ENCODE assay signal across 8 cellular contexts in genomic region chr12:1591029-1591428, GRCh38. TPM values are rescaled to one million over a fixed set of nuclear protein-coding genes. Genes with fewer than 3 reads are reported as not detected.
DNase-seq lines count a peak whose midpoint lies in the region; ATAC-seq, FAIRE-seq and TF ChIP-seq lines count a peak whose summit lies in the region.

No MANE protein-coding gene starts in this region.

- H3K27me3 ChIP-seq in breast epithelium (no peaks in the 10 kb centered on the region), mucosa of rectum (ENCODE audit: control insufficient read depth in 2 of 2, insufficient read depth in 2 of 2, low read length in 2 of 2) (no peaks in the 10 kb centered on the region)

- H3K4me3 ChIP-seq in breast epithelium (peak overlapping the region; percentile 33 to 56 (median 35)), mucosa of rectum (ENCODE audit: low read length in 2 of 2) (peak overlapping the region; percentile 65 to 90)

- peak; percentile 72 for FAIRE-seq in G401.6 (lab: Jason Lieb, UNC)

- TF ChIP-seq CTCF in breast epithelium (IDR thresholded peaks at IDR 0.05) = no peak

- H3K9me3 ChIP-seq in breast epithelium = no peaks in the 10 kb centered on the region
- no peaks in the 10 kb centered on the region for H3K9me3 ChIP-seq in mucosa of rectum (ENCODE audit: control insufficient read depth in 2 of 2, low read length in 2 of 2)

- ATAC-seq in HG02852 (IDR thresholded peaks at IDR 0.05; ENCODE audit: unreplicated experiment) (no peak), GM19023 (IDR thresholded peaks at IDR 0.05; ENCODE audit: unreplicated experiment) (no peak)

- intact Hi-C loops in breast epithelium (cut with DNase I; ENCODE audit: low total_unique reads) = loop anchor here (10.0 kb wide), 1 partner anchor 1206 kb away; the partner anchor contains the start of gene KDM5A

- peak overlapping the region in 1 of 2 donors; percentile 68 for H3K9ac ChIP-seq in mucosa of rectum (ENCODE audit: low read depth in 1 of 2, low read length in 2 of 2)

- H3K27ac ChIP-seq in breast epithelium (peak overlapping the region in 1 of 2 donors; percentile 61), mucosa of rectum (ENCODE audit: low read depth in 2 of 2, low read length in 2 of 2) (peak overlapping the region; percentile 74 to 81)

- no peak for TF ChIP-seq POLR2A in breast epithelium (IDR thresholded peaks at IDR 0.05)

- DNase-seq in NCI-H510A treated with DMSO at 0.1 percent for 48 hours (lab: John Stamatoyannopoulos, UW) (peak; percentile 34), breast epithelium (ENCODE audit: low spot score in 2 of 2) (no peak), anterior cingulate cortex (lab: John Stamatoyannopoulos, UW) (no peak), NCI-H1092 treated with DMSO at 0.1 percent for 48 hours (lab: John Stamatoyannopoulos, UW) (no peak)

- H3K36me3 ChIP-seq in breast epithelium (no peaks in the 10 kb centered on the region), mucosa of rectum (ENCODE audit: control insufficient read depth in 2 of 2, insufficient read depth in 2 of 2, low read length in 2 of 2) (peaks cover 0 to 4% of the 10 kb centered on the region in 2 donors)

- H3K4me1 ChIP-seq in breast epithelium (peaks cover 23 to 39% of the 10 kb centered on the region in 2 donors), mucosa of rectum (ENCODE audit: control insufficient read depth in 2 of 2, insufficient read depth in 2 of 2, low read length in 2 of 2) (peaks cover 52 to 68% of the 10 kb centered on the region in 2 donors)

RNA-seq across cellular contexts. Expression of gene FBXL14, which starts 3.4 kb away (rescaled TPM):
- total RNA-seq in breast epithelium = 10 to 100 TPM in 1 of 3 donors, 1 to 10 TPM in 2; 8.2 to 12.9 (median 8.5) TPM

RNA-seq across cellular contexts. Expression of gene WNT5B, which starts 38.0 kb away (rescaled TPM):
- total RNA-seq in breast epithelium = 10 to 100 TPM in 1 of 3 donors, 1 to 10 TPM in 2; 3.9 to 11.9 (median 4.0) TPM
